ENCODE assay signal across 8 cellular contexts in the genomic region with DNA sequence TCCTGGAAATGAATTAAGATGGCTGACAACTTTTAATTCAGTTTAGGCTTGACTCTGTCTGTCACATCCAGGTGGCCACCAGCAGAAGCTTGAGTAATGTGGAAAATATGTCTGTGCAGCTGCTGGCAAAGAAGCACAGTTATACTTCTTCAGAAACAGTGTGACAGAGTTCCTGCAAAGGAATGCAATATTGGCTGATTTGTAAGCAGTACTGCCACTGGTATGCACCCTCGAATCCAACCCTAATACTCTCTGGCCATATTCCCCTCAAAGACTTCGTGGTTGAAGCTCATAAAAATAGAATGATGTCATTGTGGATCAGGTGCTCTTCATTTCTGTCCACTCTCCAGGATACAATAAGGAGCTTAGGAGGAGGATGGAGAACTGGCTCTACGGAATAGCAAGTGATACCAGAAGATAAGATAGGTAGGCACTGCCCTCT.
DNase-seq lines count a peak whose midpoint lies in the region; ATAC-seq and TF ChIP-seq lines count a peak whose summit lies in the region.

No MANE protein-coding gene starts in this region.

- peak overlapping the region; percentile 86 for H3K27ac Mint-ChIP-seq in memory B cell

- DNase-seq in AG20443 (ENCODE audit: low spot score) (peak; percentile 81), HFF-Myc (ENCODE audit: extremely low read depth, low read depth) (peak; percentile 85), adipocyte (ENCODE audit: low read depth) (peak; percentile 74), memory B cell (ENCODE audit: low spot score in 2 of 2) (no peak), NCI-H774 (lab: John Stamatoyannopoulos, UW) (no peak), posterior vena cava (ENCODE audit: low spot score) (no peak)
- no peak for DNase-seq in NK-92 treated with Interleukin-12 subunit alpha and Interleukin-12 subunit beta, amount 100 ng/mL, for 24 hours (lab: John Stamatoyannopoulos, UW)

- TF ChIP-seq CTCF in HFF-Myc (IDR thresholded peaks at IDR 0.05; ENCODE audit: low read depth, low read length, missing control alignments), result no peak

- H3K27me3 Mint-ChIP-seq in memory B cell, result no peaks in the 10 kb centered on the region

- no peak overlapping the region for H3K9ac ChIP-seq in adipocyte (ENCODE audit: low read length)

- H3K4me1 ChIP-seq in adipocyte (ENCODE audit: control insufficient read depth, insufficient read depth, low read length), result peaks cover 15% of the 10 kb centered on the region

- no peaks in the 10 kb centered on the region for H3K9me3 Mint-ChIP-seq in memory B cell

- H3K27me3 ChIP-seq in adipocyte (replicated peaks; ENCODE audit: control insufficient read depth, insufficient read depth, low read length), result no peaks in the 10 kb centered on the region

- intact Hi-C loops in posterior vena cava (cut with DNase I), result no loop called here

- H3K4me3 ChIP-seq in HFF-Myc (replicated peaks; ENCODE audit: low read depth, low read length) (no peak overlapping the region), adipocyte (ENCODE audit: low read length) (no peak overlapping the region)

- H3K4me3 Mint-ChIP-seq in memory B cell, result no peak overlapping the region

- H3K36me3 Mint-ChIP-seq in memory B cell, result peaks cover 2% of the 10 kb centered on the region

- H3K36me3 ChIP-seq in adipocyte (ENCODE audit: control insufficient read depth, insufficient read depth, low read length, severe bottlenecking), result no peaks in the 10 kb centered on the region

- ATAC-seq in memory B cell (ENCODE audit: low read depth) (peak; percentile 32), GM19035 (IDR thresholded peaks at IDR 0.05; ENCODE audit: unreplicated experiment) (no peak)

- H3K4me1 Mint-ChIP-seq in memory B cell, result peaks cover 23% of the 10 kb centered on the region

- H3K9me3 ChIP-seq in adipocyte (ENCODE audit: control insufficient read depth, low read length), result no peaks in the 10 kb centered on the region

Comparison
In these comparisons a context has a peak if more than half of its experiments do, and no peak if none do; other contexts are left out.
1. DNase-seq: peak in AG20443 (single experiment), HFF-Myc (single experiment) and adipocyte (single experiment); none in memory B cell (0 of 2), NCI-H774 (single experiment), posterior vena cava (single experiment) and NK-92 treated with Interleukin-12 subunit alpha and Interleukin-12 subunit beta, amount 100 ng/mL, for 24 hours (single experiment).